Comparison of ENCODE assay signal across 14 cellular contexts in genomic region chr12:29157486-29157946, GRCh38. TPM values are rescaled to one million over a fixed set of nuclear protein-coding genes. Genes with fewer than 3 reads are reported as not detected.
DNase-seq lines count a peak whose midpoint lies in the region; ATAC-seq, FAIRE-seq and TF ChIP-seq lines count a peak whose summit lies in the region.
"Had no signal": no experiment of that assay in that cellular context is flagged by ENCODE, and none has a peak within 500 bp of the region (broad histone marks: within the 10 kb centered on the region; RNA-seq: fewer than 3 reads in every experiment).

No MANE protein-coding gene starts in this region.

- no peak overlapping the region for H3K27ac ChIP-seq in pancreas

- ATAC-seq in SK-N-SH treated with all-trans-retinoic acid at 6 μM for 48 hours (peak; percentile 64), HG03442 (IDR thresholded peaks at IDR 0.05; ENCODE audit: unreplicated experiment) (no peak), pancreas (no peak)

- H3K4me3 ChIP-seq in skeletal muscle satellite cell (ENCODE audit: low read length) = peak overlapping the region; percentile 29
- H3K4me3 ChIP-seq in pancreas = no peak overlapping the region

- H3K27me3 ChIP-seq in skeletal muscle satellite cell (ENCODE audit: control insufficient read depth, insufficient read depth, low read length) = no peaks in the 10 kb centered on the region
- peaks cover 0 to 3% (median 0%) of the 10 kb centered on the region in 4 donors for H3K27me3 ChIP-seq in pancreas

- peaks cover 18% of the 10 kb centered on the region for H3K4me1 ChIP-seq in skeletal muscle satellite cell (ENCODE audit: control insufficient read depth, insufficient read depth, low read length)
- no peaks in the 10 kb centered on the region for H3K4me1 ChIP-seq in pancreas

- H3K9me3 ChIP-seq in skeletal muscle satellite cell (replicated peaks; ENCODE audit: low read length) (no peaks in the 10 kb centered on the region), pancreas (no peaks in the 10 kb centered on the region)

- peak; percentile 48 for DNase-seq in Daoy (ENCODE audit: low read depth)
- peak; percentile 19 for DNase-seq in fibroblast of peridontal ligament (ENCODE audit: extremely low read depth)
- DNase-seq in pancreas = no peak
- no peak for DNase-seq in NOMO-1 (lab: John Stamatoyannopoulos, UW; ENCODE audit: unreplicated experiment in 2 of 2)
- DNase-seq in NCI-H345 (lab: John Stamatoyannopoulos, UW) = no peak
- DNase-seq: activated naive CD4-positive, alpha-beta T cell; CD4-positive, CD25-positive, alpha-beta regulatory T cell; NCI-H1930; NCI-H748 treated with DMSO at 0.1 percent for 48 hours had no signal

- H3K4me2 ChIP-seq in skeletal muscle satellite cell (ENCODE audit: low read length) = peak overlapping the region; percentile 41

- no peak for FAIRE-seq in pancreas (lab: Jason Lieb, UNC)
- FAIRE-seq: urothelium cell line had no signal

- H3K9ac ChIP-seq in skeletal muscle satellite cell (ENCODE audit: low read depth, low read length) = no peak overlapping the region

- TF ChIP-seq CTCF in pancreas (IDR thresholded peaks at IDR 0.05) = no peak

- H3K36me3 ChIP-seq in skeletal muscle satellite cell (ENCODE audit: insufficient read depth, low read length) (no peaks in the 10 kb centered on the region), pancreas (no peaks in the 10 kb centered on the region)

- intact Hi-C loops in pancreas (cut with DNase I) = no loop called here

- 29 to 39% methylated on average over 1 of the region's 1 CpG for WGBS in pancreas, 2 donors

TF ChIP-seq in SK-N-SH treated with all-trans-retinoic acid at 6 μM for 48 hours, 23 proteins besides CTCF, POLR2A, EP300 and RAD21:
- no peak for TF ChIP-seq PPARA (CRISPR knock-in tag; IDR thresholded peaks at IDR 0.05; ENCODE audit: borderline replicate concordance)
- TF ChIP-seq TSHZ2 (CRISPR knock-in tag; IDR thresholded peaks at IDR 0.05) = no peak
- TF ChIP-seq ZFP3 (CRISPR knock-in tag; IDR thresholded peaks at IDR 0.05) = 0 out of 2 replicates have a peak, but pooled peaks have one; percentile 73
- peak; percentile 39; the same call in 1 of the 2 replicates for TF ChIP-seq POU6F1 (CRISPR knock-in tag; IDR thresholded peaks at IDR 0.05; ENCODE audit: borderline replicate concordance, low read depth)
- TF ChIP-seq ZNF70 (CRISPR knock-in tag; IDR thresholded peaks at IDR 0.05) = no peak
- TF ChIP-seq ESRRG (CRISPR knock-in tag; IDR thresholded peaks at IDR 0.05) = 0 out of 2 replicates have a peak, but pooled peaks have one; percentile 12
- peak; percentile 93; the same call in 1 of the 2 replicates for TF ChIP-seq CSDC2 (CRISPR knock-in tag; IDR thresholded peaks at IDR 0.05)
- TF ChIP-seq ZNF8 (CRISPR knock-in tag; IDR thresholded peaks at IDR 0.05) = no peak
- peak; percentile 66; the same call in 1 of the 2 replicates for TF ChIP-seq GLIS3 (CRISPR knock-in tag; IDR thresholded peaks at IDR 0.05)
- TF ChIP-seq BACH2 (CRISPR knock-in tag; IDR thresholded peaks at IDR 0.05; ENCODE audit: borderline replicate concordance) = no peak
- peak; percentile 94 for TF ChIP-seq SNAI2 (CRISPR knock-in tag; IDR thresholded peaks at IDR 0.05)
- peak; percentile 92 for TF ChIP-seq CREB5 (CRISPR knock-in tag; IDR thresholded peaks at IDR 0.05; ENCODE audit: low read depth)
- TF ChIP-seq ISL1 (CRISPR knock-in tag; IDR thresholded peaks at IDR 0.05) = peak; percentile 98
- no peak for TF ChIP-seq OSR1 (CRISPR knock-in tag; IDR thresholded peaks at IDR 0.05)
TF ChIP-seq in SK-N-SH treated with all-trans-retinoic acid at 6 μM for 48 hours: peak in this region for 8.

RNA-seq across cellular contexts. Expression of gene FAR2, which starts 8.4 kb away (rescaled TPM):
- total RNA-seq in Daoy (2014; rRNA removed; shearing (Covaris generic)) = 8.2 and 21.9 TPM in 2 replicates
- 16.6 and 19.5 TPM in 2 replicates for total RNA-seq in skeletal muscle satellite cell (2012; rRNA removed)
- 1 to 10 TPM in 3 of 6 donors, under 1 TPM in 3; 0.43 to 2.8 (median 1.1) TPM for total RNA-seq in pancreas
- 1 to 10 TPM in 1 of 2 donors, under 1 TPM in 1; 0.92 to 1.3 TPM for polyA plus RNA-seq in pancreas
- total RNA-seq: G401 had no signal

Comparison
In these comparisons a context has a peak if more than half of its experiments do, and no peak if none do; other contexts are left out.
1. DNase-seq: peak in Daoy (single experiment) and fibroblast of peridontal ligament (single experiment); none in pancreas (0 of 6), NOMO-1 (0 of 2) and NCI-H345 (single experiment).